9 cellular contexts compared by ENCODE assay signal in genomic region chr3:4290272-4290893, GRCh38. TPM values are rescaled to one million over a fixed set of nuclear protein-coding genes. Genes with fewer than 3 reads are reported as not detected.
DNase-seq lines count a peak whose midpoint lies in the region; ATAC-seq and TF ChIP-seq lines count a peak whose summit lies in the region.
"Had no signal": no experiment of that assay in that cellular context is flagged by ENCODE, and none has a peak within 500 bp of the region (broad histone marks: within the 10 kb centered on the region; RNA-seq: fewer than 3 reads in every experiment).

No MANE protein-coding gene starts in this region.

- TF ChIP-seq CTCF in BE2C (IDR thresholded peaks at IDR 0.05; ENCODE audit: low read depth, low read length) = peak; percentile 79
- peak; percentile 87 for TF ChIP-seq CTCF in GM12873 (IDR thresholded peaks at IDR 0.05; ENCODE audit: insufficient read depth, low read depth, low read length, missing control alignments)
- peak; percentile 82 for TF ChIP-seq CTCF in hepatocyte (IDR thresholded peaks at IDR 0.05; ENCODE audit: poor library complexity)

- H3K4me3 ChIP-seq in BE2C (ENCODE audit: low read depth, low read length) = no peak overlapping the region
- H3K4me3 ChIP-seq in hepatocyte = no peak overlapping the region

- no peaks in the 10 kb centered on the region for H3K4me1 ChIP-seq in BE2C
- H3K4me1 ChIP-seq in hepatocyte (ENCODE audit: insufficient read depth) = no peaks in the 10 kb centered on the region

- H3K4me3 Mint-ChIP-seq in activated naive CD8-positive, alpha-beta T cell treated with anti-CD3 and anti-CD28 coated beads for 36 hours = no peak overlapping the region
- H3K4me3 Mint-ChIP-seq: T-cell had no signal

- H3K27me3 ChIP-seq in BE2C (peaks cover 9% of the 10 kb centered on the region; the same call in 1 of the 2 replicates), hepatocyte (no peaks in the 10 kb centered on the region)

- WGBS in hepatocyte (ENCODE audit: low lambda C conversion rate, missing lambda C conversion rate) = 7% methylated on average over 5 of the region's 5 CpGs

- H4K20me1 ChIP-seq in hepatocyte (ENCODE audit: insufficient read depth, poor library complexity, severe bottlenecking) = no peaks in the 10 kb centered on the region

- H3K4me2 ChIP-seq in hepatocyte = no peak overlapping the region

- H3K9me3 ChIP-seq in BE2C (no peaks in the 10 kb centered on the region), hepatocyte (ENCODE audit: low read depth) (no peaks in the 10 kb centered on the region)

- no peak overlapping the region for H2AFZ ChIP-seq in hepatocyte

- H3K36me3 ChIP-seq in BE2C (no peaks in the 10 kb centered on the region), hepatocyte (replicated peaks; ENCODE audit: insufficient read depth, low read depth) (no peaks in the 10 kb centered on the region)

- H3K36me3 Mint-ChIP-seq in activated naive CD8-positive, alpha-beta T cell treated with anti-CD3 and anti-CD28 coated beads for 36 hours = no peaks in the 10 kb centered on the region
- H3K36me3 Mint-ChIP-seq: T-cell had no signal

- no peaks in the 10 kb centered on the region for H3K9me3 Mint-ChIP-seq in activated naive CD8-positive, alpha-beta T cell treated with anti-CD3 and anti-CD28 coated beads for 36 hours
- H3K9me3 Mint-ChIP-seq: T-cell had no signal

- H3K27ac Mint-ChIP-seq in activated naive CD8-positive, alpha-beta T cell treated with anti-CD3 and anti-CD28 coated beads for 36 hours = no peak overlapping the region
- H3K27ac Mint-ChIP-seq: T-cell had no signal

- DNase-seq in BE2C (no peak), NCI-H345 (lab: John Stamatoyannopoulos, UW) (peak; percentile 3), hepatocyte (ENCODE audit: low spot score) (peak; percentile 45)
- DNase-seq in activated naive CD8-positive, alpha-beta T cell treated with anti-CD3 and anti-CD28 coated beads for 36 hours = peak; percentile 11
- peak; percentile 44 for DNase-seq in stimulated activated CD8-positive, alpha-beta memory T cell treated with anti-CD3 and anti-CD28 coated beads, Interleukin-4, amount 100 ng/mL, for 48 hours

- H3K4me1 Mint-ChIP-seq in activated naive CD8-positive, alpha-beta T cell treated with anti-CD3 and anti-CD28 coated beads for 36 hours = peaks cover 10% of the 10 kb centered on the region

- H3K9me2 ChIP-seq in hepatocyte (replicated peaks; ENCODE audit: insufficient read depth) = no peaks in the 10 kb centered on the region

- no peak overlapping the region for H3K27ac ChIP-seq in hepatocyte

- no peaks in the 10 kb centered on the region for H3K79me2 ChIP-seq in hepatocyte

- no peaks in the 10 kb centered on the region for H3K27me3 Mint-ChIP-seq in activated naive CD8-positive, alpha-beta T cell treated with anti-CD3 and anti-CD28 coated beads for 36 hours

- ATAC-seq in HG02678 (IDR thresholded peaks at IDR 0.05; ENCODE audit: unreplicated experiment) (peak; percentile 78), GM21737 (IDR thresholded peaks at IDR 0.05; ENCODE audit: unreplicated experiment) (no peak)

RNA-seq across cellular contexts. Expression of gene SETMAR, which starts 12.8 kb away (rescaled TPM):
- polyA plus RNA-seq in BE2C (2012; ENCODE audit: insufficient read depth, insufficient read length, low read depth) = 6.5 TPM
- 10 to 100 TPM; 23.6 to 25.0 TPM for total RNA-seq in activated naive CD8-positive, alpha-beta T cell treated with anti-CD3 and anti-CD28 coated beads for 36 hours
- 15.4 and 23.4 TPM in 2 replicates for total RNA-seq in hepatocyte
- 13.5 and 16.5 TPM in 2 replicates for polyA plus RNA-seq in hepatocyte
